Comparison of ENCODE assay signal across 27 cellular contexts in genomic region chr2:6977786-6978185, GRCh38.
DNase-seq lines count a peak whose midpoint lies in the region; TF ChIP-seq lines count a peak whose summit lies in the region.
"Had no signal": no experiment of that assay in that cellular context is flagged by ENCODE, and none has a peak within 500 bp of the region (broad histone marks: within the 10 kb centered on the region; RNA-seq: fewer than 3 reads in every experiment).

No MANE protein-coding gene starts in this region.

- DNase-seq in amniotic epithelial cell (ENCODE audit: low read depth) (peak; percentile 71), hepatocyte (ENCODE audit: low spot score) (no peak), GM03348 (ENCODE audit: low spot score) (no peak), osteocyte (ENCODE audit: extremely low spot score, unreplicated experiment) (no peak), lower leg skin (ENCODE audit: low spot score in 2 of 2) (no peak), HuH-7 (ENCODE audit: low spot score) (no peak)
- DNase-seq: activated CD4-positive, alpha-beta T cell treated with anti-CD3 and anti-CD28 coated beads, Interleukin-2, amount 10 ng/mL, durations not matched to agents 24 days and 14 days; activated CD8-positive, alpha-beta memory T cell treated with anti-CD3 and anti-CD28 coated beads for 24 hours; activated effector memory CD4-positive, alpha-beta T cell treated with Interleukin-2 at 50 U/mL for 16 hours; activated naive CD8-positive, alpha-beta T cell treated with anti-CD3 and anti-CD28 coated beads for 36 hours; CD8-positive, alpha-beta memory T cell; EL; immature natural killer cell; KBM-7; left lung; NCI-H1930; NCI-H2171 treated with DMSO at 0.1 percent for 48 hours; NCI-H510A; stimulated activated naive B cell treated with anti-CD40 and anti-IgM and Interleukin-4, amounts not matched to agents 10 μg/mL and 1 μg/mL and 100 μg/mL, for 72 hours; T1000 had no signal

- H3K27me3 Mint-ChIP-seq in osteocyte (ENCODE audit: unreplicated experiment): no peaks in the 10 kb centered on the region
- H3K27me3 Mint-ChIP-seq: activated CD4-positive, alpha-beta T cell treated with anti-CD3 and anti-CD28 coated beads, Interleukin-2, amount 10 ng/mL, durations not matched to agents 24 days and 14 days; activated naive CD8-positive, alpha-beta T cell treated with anti-CD3 and anti-CD28 coated beads for 36 hours; CD8-positive, alpha-beta memory T cell; natural killer cell treated with Interleukin-12 subunit alpha and Interleukin-12 subunit beta and Interleukin-15 and Interleukin-18, amount 100 ng/mL, for 72 hours had no signal

- intact Hi-C loops in lower leg skin (cut with DNase I; ENCODE audit: low total_unique reads): no loop called here

- WGBS in hepatocyte (ENCODE audit: low lambda C conversion rate, missing lambda C conversion rate): 86% methylated on average over 4 of the region's 4 CpGs
- WGBS in lower leg skin, 2 donors: 90 to 93% methylated on average over 4 of the region's 4 CpGs

- no peaks in the 10 kb centered on the region for H3K36me3 ChIP-seq in hepatocyte (replicated peaks; ENCODE audit: insufficient read depth, low read depth)
- no peaks in the 10 kb centered on the region for H3K36me3 ChIP-seq in rectal smooth muscle tissue (ENCODE audit: control insufficient read depth, insufficient read depth, low read length)
- H3K36me3 ChIP-seq: left lung, SJSA1 had no signal

- H3K9me3 ChIP-seq in hepatocyte (ENCODE audit: low read depth): no peaks in the 10 kb centered on the region
- H3K9me3 ChIP-seq: left lung, SJSA1 had no signal

- H2AFZ ChIP-seq in hepatocyte: no peak overlapping the region

- no peak overlapping the region for H3K27ac Mint-ChIP-seq in osteocyte (ENCODE audit: unreplicated experiment)
- H3K27ac Mint-ChIP-seq: activated CD4-positive, alpha-beta T cell treated with anti-CD3 and anti-CD28 coated beads, Interleukin-2, amount 10 ng/mL, durations not matched to agents 24 days and 14 days; activated naive CD8-positive, alpha-beta T cell treated with anti-CD3 and anti-CD28 coated beads for 36 hours; immature natural killer cell; natural killer cell treated with Interleukin-12 subunit alpha and Interleukin-12 subunit beta and Interleukin-15 and Interleukin-18, amount 100 ng/mL, for 72 hours; stimulated activated naive B cell treated with anti-CD40 and anti-IgM and Interleukin-4, amounts not matched to agents 10 μg/mL and 1 μg/mL and 100 μg/mL, for 72 hours; WTC11 had no signal

- H3K4me3 Mint-ChIP-seq in osteocyte (ENCODE audit: unreplicated experiment): no peak overlapping the region
- H3K4me3 Mint-ChIP-seq: activated CD4-positive, alpha-beta T cell treated with anti-CD3 and anti-CD28 coated beads, Interleukin-2, amount 10 ng/mL, durations not matched to agents 24 days and 14 days; activated naive CD8-positive, alpha-beta T cell treated with anti-CD3 and anti-CD28 coated beads for 36 hours; CD8-positive, alpha-beta memory T cell; immature natural killer cell; natural killer cell treated with Interleukin-12 subunit alpha and Interleukin-12 subunit beta and Interleukin-15 and Interleukin-18, amount 100 ng/mL, for 72 hours; stimulated activated naive B cell treated with anti-CD40 and anti-IgM and Interleukin-4, amounts not matched to agents 10 μg/mL and 1 μg/mL and 100 μg/mL, for 72 hours; WTC11 had no signal

- H3K9ac ChIP-seq in rectal smooth muscle tissue (ENCODE audit: low read length): no peak overlapping the region

- no peaks in the 10 kb centered on the region for H3K4me1 Mint-ChIP-seq in osteocyte (ENCODE audit: unreplicated experiment)
- H3K4me1 Mint-ChIP-seq: stimulated activated naive B cell treated with anti-CD40 and anti-IgM and Interleukin-4, amounts not matched to agents 10 μg/mL and 1 μg/mL and 100 μg/mL, for 72 hours; WTC11 had no signal

- H3K4me1 ChIP-seq in hepatocyte (ENCODE audit: insufficient read depth) (no peaks in the 10 kb centered on the region), rectal smooth muscle tissue (ENCODE audit: control insufficient read depth, insufficient read depth, low read length) (peaks cover 10% of the 10 kb centered on the region)
- H3K4me1 ChIP-seq: SJSA1 had no signal

- H4K20me1 ChIP-seq in hepatocyte (ENCODE audit: insufficient read depth, poor library complexity, severe bottlenecking): no peaks in the 10 kb centered on the region

- TF ChIP-seq POLR2A in lower leg skin (IDR thresholded peaks at IDR 0.05): no peak

- H3K4me2 ChIP-seq in hepatocyte: no peak overlapping the region

- no peaks in the 10 kb centered on the region for H3K9me3 Mint-ChIP-seq in osteocyte (ENCODE audit: unreplicated experiment)
- H3K9me3 Mint-ChIP-seq: CD8-positive, alpha-beta memory T cell; immature natural killer cell; natural killer cell treated with Interleukin-12 subunit alpha and Interleukin-12 subunit beta and Interleukin-15 and Interleukin-18, amount 100 ng/mL, for 72 hours had no signal

- H3K27ac ChIP-seq in 22Rv1 (peak overlapping the region; percentile 22; the same call in 1 of the 2 replicates), hepatocyte (peak overlapping the region; percentile 33), rectal smooth muscle tissue (ENCODE audit: low read depth, low read length) (peak overlapping the region; percentile 78)
- H3K27ac ChIP-seq: SJSA1, skin epidermis had no signal

- no peaks in the 10 kb centered on the region for H3K79me2 ChIP-seq in hepatocyte

- H3K9me2 ChIP-seq in hepatocyte (replicated peaks; ENCODE audit: insufficient read depth): no peaks in the 10 kb centered on the region

- TF ChIP-seq CTCF in 22Rv1 (IDR thresholded peaks at IDR 0.05): no peak
- TF ChIP-seq CTCF in hepatocyte (IDR thresholded peaks at IDR 0.05; ENCODE audit: poor library complexity): no peak
- TF ChIP-seq CTCF in osteocyte (IDR thresholded peaks at IDR 0.05): no peak
- no peak for TF ChIP-seq CTCF in lower leg skin (IDR thresholded peaks at IDR 0.05)

- H3K4me3 ChIP-seq in hepatocyte: no peak overlapping the region
- peak overlapping the region; percentile 6 for H3K4me3 ChIP-seq in rectal smooth muscle tissue (ENCODE audit: low read length)
- H3K4me3 ChIP-seq in lower leg skin (ENCODE audit: low read depth, poor library complexity, severe bottlenecking): no peak overlapping the region
- H3K4me3 ChIP-seq: GM12878, left lung, SJSA1, skin epidermis had no signal

- no peaks in the 10 kb centered on the region for H3K27me3 ChIP-seq in hepatocyte
- no peaks in the 10 kb centered on the region for H3K27me3 ChIP-seq in rectal smooth muscle tissue (ENCODE audit: control insufficient read depth, insufficient read depth, low read length)
- H3K27me3 ChIP-seq: left lung, SJSA1 had no signal

- no peaks in the 10 kb centered on the region for H3K36me3 Mint-ChIP-seq in osteocyte (ENCODE audit: unreplicated experiment)

Comparison
In these comparisons a context has a peak if more than half of its experiments do, and no peak if none do; other contexts are left out.
1. H3K27ac ChIP-seq: peak in every context shown above with its lines; median percentile 78 in rectal smooth muscle tissue; 33 in hepatocyte; 22 in 22Rv1.